19 cellular contexts compared by ENCODE assay signal in genomic region chr3:37237252-37237651, GRCh38. TPM values are rescaled to one million over a fixed set of nuclear protein-coding genes. Genes with fewer than 3 reads are reported as not detected.
DNase-seq lines count a peak whose midpoint lies in the region; ATAC-seq and TF ChIP-seq lines count a peak whose summit lies in the region.
"Had no signal": no experiment of that assay in that cellular context is flagged by ENCODE, and none has a peak within 500 bp of the region (broad histone marks: within the 10 kb centered on the region; RNA-seq: fewer than 3 reads in every experiment).

No MANE protein-coding gene starts in this region.

- no peaks in the 10 kb centered on the region for H3K9me3 Mint-ChIP-seq in brain
- H3K9me3 Mint-ChIP-seq: CD8-positive, alpha-beta memory T cell; IgD-negative memory B cell had no signal

- 83 to 84% (median 83%) methylated on average over 4 of the region's 4 CpGs for WGBS in ovary, 3 donors

- H3K27ac ChIP-seq in foreskin keratinocyte (no peak overlapping the region), ovary (no peak overlapping the region)
- H3K27ac ChIP-seq: BLaER1 treated with 17β-estradiol and CSF1 and Interleukin-3, amounts not matched to agents 10 nM and 100 nM; PC-9 had no signal

- H3K9me3 ChIP-seq in ovary = no peaks in the 10 kb centered on the region
- H3K9me3 ChIP-seq: A549 had no signal

- no peak overlapping the region for H3K4me3 ChIP-seq in ovary
- H3K4me3 ChIP-seq: A549; BLaER1 treated with 17β-estradiol and CSF1 and Interleukin-3, amounts not matched to agents 10 nM and 100 nM; PC-9 had no signal

- H3K4me1 ChIP-seq in foreskin keratinocyte (peaks cover 24% of the 10 kb centered on the region), ovary (ENCODE audit: insufficient read depth) (no peaks in the 10 kb centered on the region)

- H3K36me3 Mint-ChIP-seq in brain = no peaks in the 10 kb centered on the region

- peak overlapping the region in 2 of 5 experiments; percentile 15 to 63 for H3K4me3 Mint-ChIP-seq in brain

- DNase-seq in EL = peak; percentile 32
- DNase-seq in NCI-H226 = peak; percentile 38
- peak; percentile 75 to 89 for DNase-seq in foreskin keratinocyte
- no peak for DNase-seq in amygdala (lab: John Stamatoyannopoulos, UW)
- DNase-seq in T-helper 2 cell = no peak
- no peak for DNase-seq in ovary
- DNase-seq in T1000 (lab: John Stamatoyannopoulos, UW) = no peak
- DNase-seq: CD8-positive, alpha-beta memory T cell; DND-41; NCI-H1105 treated with DMSO at 0.1 percent for 48 hours; NCI-H1694 treated with DMSO at 0.1 percent for 48 hours; NCI-H2107; NCI-H774 had no signal

- TF ChIP-seq EP300 in ovary (IDR thresholded peaks at IDR 0.05) = no peak

- H3K36me3 ChIP-seq in ovary = no peaks in the 10 kb centered on the region
- H3K36me3 ChIP-seq: BLaER1 treated with 17β-estradiol and CSF1 and Interleukin-3, amounts not matched to agents 10 nM and 100 nM had no signal

- intact Hi-C loops in ovary (cut with DNase I) = no loop called here

- peak; percentile 95 for ATAC-seq in foreskin keratinocyte
- ATAC-seq: Right ventricle myocardium inferior had no signal

- H3K27ac Mint-ChIP-seq in brain = peak overlapping the region in 3 of 5 experiments; percentile 8 to 49 (median 43)

- peaks cover 5% of the 10 kb centered on the region for H3K4me1 Mint-ChIP-seq in brain

- TF ChIP-seq CTCF in brain (conservative IDR thresholded peaks at IDR 0.05) = no peak
- TF ChIP-seq CTCF in foreskin keratinocyte (conservative IDR thresholded peaks at IDR 0.05) = no peak
- no peak for TF ChIP-seq CTCF in ovary (IDR thresholded peaks at IDR 0.05)

- no peaks in the 10 kb centered on the region for H3K27me3 Mint-ChIP-seq in brain
- H3K27me3 Mint-ChIP-seq: IgD-negative memory B cell had no signal

- no peak for TF ChIP-seq POLR2A in ovary (IDR thresholded peaks at IDR 0.05)

- H3K27me3 ChIP-seq in foreskin keratinocyte = no peaks in the 10 kb centered on the region
- no peaks in the 10 kb centered on the region for H3K27me3 ChIP-seq in ovary
- H3K27me3 ChIP-seq: BLaER1 treated with 17β-estradiol and CSF1 and Interleukin-3, amounts not matched to agents 10 nM and 100 nM had no signal

RNA-seq across cellular contexts. Expression of gene GOLGA4, which starts 5.8 kb away (rescaled TPM):
- polyA plus RNA-seq in brain (ENCODE audit: insufficient read depth, low read depth, low replicate concordance) = 3.1 TPM
- 72.8 and 74.1 TPM in 2 replicates for total RNA-seq in foreskin keratinocyte
- polyA plus RNA-seq in foreskin keratinocyte = 24.4 and 25.9 TPM in 2 replicates
- total RNA-seq in ovary = 10 to 100 TPM; 43.8 to 62.9 (median 59.5) TPM
- 10 to 100 TPM; 16.1 to 24.0 TPM for polyA plus RNA-seq in ovary

Comparison
In these comparisons a context has a peak if more than half of its experiments do, and no peak if none do; other contexts are left out.
1. DNase-seq: peak in EL (single experiment), NCI-H226 (single experiment) and foreskin keratinocyte (2 of 2); none in amygdala (0 of 56), T-helper 2 cell (0 of 5), ovary (0 of 5) and T1000 (single experiment).